In genomic region chr10:100292275-100292674, GRCh38 we compare ENCODE assay signal across 6 cellular contexts. TPM values are rescaled to one million over a fixed set of nuclear protein-coding genes. Genes with fewer than 3 reads are reported as not detected.
"Had no signal": no experiment of that assay in that cellular context is flagged by ENCODE, and none has a peak within 500 bp of the region (broad histone marks: within the 10 kb centered on the region; RNA-seq: fewer than 3 reads in every experiment).

No MANE protein-coding gene starts in this region.

RNA-seq across cellular contexts. Expression of gene PKD2L1, which starts 37.8 kb away (rescaled TPM):
- total RNA-seq: ascending aorta, esophagus muscularis mucosa, frontal cortex, kidney, mesothelial cell of epicardium, vagina had no signal
